Comparison of ENCODE assay signal across 8 cellular contexts in genomic region chr9:33391111-33391771, GRCh38. TPM values are rescaled to one million over a fixed set of nuclear protein-coding genes. Genes with fewer than 3 reads are reported as not detected.
DNase-seq lines count a peak whose midpoint lies in the region; TF ChIP-seq lines count a peak whose summit lies in the region.
"Not testable (repeated sequence)": the region's sequence is repeated elsewhere in the genome, so short reads cannot be mapped to it uniquely, and the experiment has no call there.

No MANE protein-coding gene starts in this region.

- WGBS in suprapubic skin, result 7% methylated on average over 3 of the region's 9 CpGs

- not testable (repeated sequence) for H3K36me3 Mint-ChIP-seq in HFFc6 (ENCODE audit: low read depth)

- TF ChIP-seq POLR2A in suprapubic skin (IDR thresholded peaks at IDR 0.05), result not testable (repeated sequence)

- peak overlapping the region; percentile 69 for H3K4me3 Mint-ChIP-seq in HFFc6

- H3K4me1 ChIP-seq in suprapubic skin, result peaks cover 18% of the 10 kb centered on the region

- not testable (repeated sequence) for H3K4me3 ChIP-seq in epithelial cell of esophagus (ENCODE audit: low read length)
- H3K4me3 ChIP-seq in suprapubic skin, result peak overlapping the region; percentile 5

- DNase-seq in C1 segment of cervical spinal cord (lab: John Stamatoyannopoulos, UW), result peak in 10 of 14 donors; percentile 8 to 78 (median 22)
- DNase-seq in HFFc6, result peak; percentile 98
- peak; percentile 50 for DNase-seq in NCI-H446 treated with DMSO at 0.1 percent for 48 hours (lab: John Stamatoyannopoulos, UW)
- DNase-seq in amniotic stem cell (lab: John Stamatoyannopoulos, UW), result peak; percentile 65
- peak; percentile 47 for DNase-seq in epithelial cell of esophagus (ENCODE audit: low read depth)
- DNase-seq in iris pigment epithelial cell (ENCODE audit: low read depth), result peak; percentile 87
- DNase-seq in nucleus accumbens (lab: John Stamatoyannopoulos, UW), result peak in 32 of 56 donors; percentile 3 to 77 (median 31)
- peak in 1 of 2 donors; percentile 81 for DNase-seq in suprapubic skin (ENCODE audit: low spot score in 2 of 2)

- not testable (repeated sequence) for H3K9me3 Mint-ChIP-seq in HFFc6

- TF ChIP-seq EP300 in suprapubic skin (IDR thresholded peaks at IDR 0.05), result not testable (repeated sequence)

- TF ChIP-seq CTCF in HFFc6 (IDR thresholded peaks at IDR 0.05); epithelial cell of esophagus (IDR thresholded peaks at IDR 0.05; ENCODE audit: insufficient read depth, low read depth, low read length, missing control alignments); suprapubic skin (IDR thresholded peaks at IDR 0.05): not testable (repeated sequence)

- H3K27me3 ChIP-seq in suprapubic skin, result not testable (repeated sequence)

- not testable (repeated sequence) for H3K9me3 ChIP-seq in suprapubic skin

- peak overlapping the region; percentile 59 for H3K27ac ChIP-seq in suprapubic skin

- H3K27me3 Mint-ChIP-seq in HFFc6 (ENCODE audit: insufficient read depth), result peaks cover 13% of the 10 kb centered on the region

- H3K27ac Mint-ChIP-seq in HFFc6, result peak overlapping the region; percentile 93

- peaks cover 29% of the 10 kb centered on the region for H3K4me1 Mint-ChIP-seq in HFFc6 (ENCODE audit: low read depth)

- not testable (repeated sequence) for H3K36me3 ChIP-seq in suprapubic skin

RNA-seq across cellular contexts. Expression of gene AQP7, which starts 11.1 kb away (rescaled TPM):
- total RNA-seq in HFFc6 (2021; fragmentation: NEBNext Ultra II Directional; extraction: Animal tissue kit (Norgen Biotek cat#: 25700)), result not detected
- total RNA-seq in suprapubic skin, result 10 to 100 TPM in 2 of 4 donors, 1 to 10 TPM in 2; 2.1 to 66.5 (median 13.1) TPM

RNA-seq across cellular contexts. Expression of gene AQP3, which starts 56.2 kb away (rescaled TPM):
- total RNA-seq in HFFc6 (2021; fragmentation: NEBNext Ultra II Directional; extraction: Animal tissue kit (Norgen Biotek cat#: 25700)), result under 1 TPM; 0.28 to 0.81 (median 0.53) TPM
- total RNA-seq in suprapubic skin, result 1,000 to 10,000 TPM; 1,277 to 1,951 (median 1,548) TPM

Comparison
In these comparisons a context has a peak if more than half of its experiments do, and no peak if none do; other contexts are left out.
1. RNA of gene AQP3, which starts 56.2 kb away (total RNA-seq): 1,277 to 1,951 TPM in suprapubic skin; 0.28 to 0.81 TPM in HFFc6; every median in the first group is over 100 times any median in the second.